2 cellular contexts compared by ENCODE assay signal in genomic region chr7:121739465-121739864, GRCh38.
TF ChIP-seq lines count a peak whose summit lies in the region.

No MANE protein-coding gene starts in this region.

TF ChIP-seq in HEK293, 187 proteins besides CTCF, POLR2A, EP300 and RAD21 (continued from another document):
- TF ChIP-seq, protein P1, sequence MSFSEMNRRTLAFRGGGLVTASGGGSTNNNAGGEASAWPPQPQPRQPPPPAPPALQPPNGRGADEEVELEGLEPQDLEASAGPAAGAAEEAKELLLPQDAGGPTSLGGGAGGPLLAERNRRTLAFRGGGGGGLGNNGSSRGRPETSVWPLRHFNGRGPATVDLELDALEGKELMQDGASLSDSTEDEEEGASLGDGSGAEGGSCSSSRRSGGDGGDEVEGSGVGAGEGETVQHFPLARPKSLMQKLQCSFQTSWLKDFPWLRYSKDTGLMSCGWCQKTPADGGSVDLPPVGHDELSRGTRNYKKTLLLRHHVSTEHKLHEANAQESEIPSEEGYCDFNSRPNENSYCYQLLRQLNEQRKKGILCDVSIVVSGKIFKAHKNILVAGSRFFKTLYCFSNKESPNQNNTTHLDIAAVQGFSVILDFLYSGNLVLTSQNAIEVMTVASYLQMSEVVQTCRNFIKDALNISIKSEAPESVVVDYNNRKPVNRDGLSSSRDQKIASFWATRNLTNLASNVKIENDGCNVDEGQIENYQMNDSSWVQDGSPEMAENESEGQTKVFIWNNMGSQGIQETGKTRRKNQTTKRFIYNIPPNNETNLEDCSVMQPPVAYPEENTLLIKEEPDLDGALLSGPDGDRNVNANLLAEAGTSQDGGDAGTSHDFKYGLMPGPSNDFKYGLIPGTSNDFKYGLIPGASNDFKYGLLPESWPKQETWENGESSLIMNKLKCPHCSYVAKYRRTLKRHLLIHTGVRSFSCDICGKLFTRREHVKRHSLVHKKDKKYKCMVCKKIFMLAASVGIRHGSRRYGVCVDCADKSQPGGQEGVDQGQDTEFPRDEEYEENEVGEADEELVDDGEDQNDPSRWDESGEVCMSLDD (tag by site-specific recombination; IDR thresholded peaks at IDR 0.05): no peak

TF ChIP-seq in WTC11, 78 proteins besides CTCF, POLR2A, EP300 and RAD21 (continued from another document):
- no peak for TF ChIP-seq ARID4B (CRISPR knock-in tag; IDR thresholded peaks at IDR 0.05; ENCODE audit: borderline replicate concordance)
- no peak for TF ChIP-seq SOX15 (CRISPR knock-in tag; IDR thresholded peaks at IDR 0.05)
- TF ChIP-seq, protein P2, sequence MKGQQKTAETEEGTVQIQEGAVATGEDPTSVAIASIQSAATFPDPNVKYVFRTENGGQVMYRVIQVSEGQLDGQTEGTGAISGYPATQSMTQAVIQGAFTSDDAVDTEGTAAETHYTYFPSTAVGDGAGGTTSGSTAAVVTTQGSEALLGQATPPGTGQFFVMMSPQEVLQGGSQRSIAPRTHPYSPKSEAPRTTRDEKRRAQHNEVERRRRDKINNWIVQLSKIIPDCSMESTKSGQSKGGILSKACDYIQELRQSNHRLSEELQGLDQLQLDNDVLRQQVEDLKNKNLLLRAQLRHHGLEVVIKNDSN (CRISPR knock-in tag; IDR thresholded peaks at IDR 0.05): no peak
- TF ChIP-seq, protein P3, sequence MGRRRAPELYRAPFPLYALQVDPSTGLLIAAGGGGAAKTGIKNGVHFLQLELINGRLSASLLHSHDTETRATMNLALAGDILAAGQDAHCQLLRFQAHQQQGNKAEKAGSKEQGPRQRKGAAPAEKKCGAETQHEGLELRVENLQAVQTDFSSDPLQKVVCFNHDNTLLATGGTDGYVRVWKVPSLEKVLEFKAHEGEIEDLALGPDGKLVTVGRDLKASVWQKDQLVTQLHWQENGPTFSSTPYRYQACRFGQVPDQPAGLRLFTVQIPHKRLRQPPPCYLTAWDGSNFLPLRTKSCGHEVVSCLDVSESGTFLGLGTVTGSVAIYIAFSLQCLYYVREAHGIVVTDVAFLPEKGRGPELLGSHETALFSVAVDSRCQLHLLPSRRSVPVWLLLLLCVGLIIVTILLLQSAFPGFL (CRISPR knock-in tag; IDR thresholded peaks at IDR 0.05; ENCODE audit: borderline replicate concordance): no peak
